In the genomic region with DNA sequence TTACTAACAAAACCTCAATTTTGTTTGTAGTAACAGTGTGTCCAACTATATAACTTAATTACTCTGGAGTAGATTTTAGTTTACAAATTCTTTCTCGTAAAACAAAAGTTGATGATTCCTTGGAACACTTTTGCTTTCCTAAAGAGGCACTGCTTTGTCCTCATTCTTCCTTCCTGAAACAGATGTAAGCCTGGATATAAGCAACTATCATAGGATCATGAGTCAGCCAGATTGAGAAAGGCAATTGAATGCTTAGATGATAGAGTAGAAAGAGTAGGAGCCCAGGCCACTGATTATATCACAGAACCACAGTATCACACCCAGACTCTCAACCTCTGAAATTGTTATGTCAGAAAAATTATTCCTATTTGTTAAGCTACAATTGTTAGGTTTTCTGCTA, we compare ENCODE assay signal across 28 cellular contexts.
A peak's percentile ranks its signal among the peaks of the same experiment; 100 is the strongest.
DNase-seq lines count a peak whose midpoint lies in the region; ATAC-seq, FAIRE-seq and TF ChIP-seq lines count a peak whose summit lies in the region.
"Had no signal": no experiment of that assay in that cellular context is flagged by ENCODE, and none has a peak within 500 bp of the region (broad histone marks: within the 10 kb centered on the region; RNA-seq: fewer than 3 reads in every experiment).

No MANE protein-coding gene starts in this region.

- in situ Hi-C loops in gastrocnemius medialis (cut with MboI; ENCODE audit: low sequenced_read_pairs in 4 of 4), result no loop called here

- TF ChIP-seq CTCF in bronchial epithelial cell (IDR thresholded peaks at IDR 0.05; ENCODE audit: insufficient read depth, low read length, severe bottlenecking) (no peak), fibroblast of mammary gland (conservative IDR thresholded peaks at IDR 0.05; ENCODE audit: control insufficient read depth, insufficient read depth, low read depth, low read length) (no peak), gastrocnemius medialis (IDR thresholded peaks at IDR 0.05 in 4 of 5, conservative IDR thresholded peaks at IDR 0.05 in 1 of 5) (no peak), tibial nerve (IDR thresholded peaks at IDR 0.05) (no peak)

- peak; percentile 94 for DNase-seq in COLO829 (ENCODE audit: low spot score)
- DNase-seq in M059J (ENCODE audit: low read depth), result peak; percentile 63
- DNase-seq in bronchial epithelial cell (ENCODE audit: low read depth), result peak; percentile 47
- DNase-seq in fibroblast of mammary gland (ENCODE audit: low read depth), result peak; percentile 10
- no peak for DNase-seq in gastrocnemius medialis
- no peak for DNase-seq in tibial nerve (ENCODE audit: low spot score in 2 of 2)
- DNase-seq in cerebellar nuclear complex (lab: John Stamatoyannopoulos, UW), result no peak
- DNase-seq: activated CD4-positive, alpha-beta memory T cell treated with anti-CD3 and anti-CD28 coated beads for 36 hours; activated effector memory CD4-positive, alpha-beta T cell treated with anti-CD3 and anti-CD28 coated beads, Interleukin-2, amount 50 U/mL, for 16 hours; BE2C; caudate nucleus; DMS79 treated with DMSO at 0.1 percent for 48 hours; GM23248; heart left ventricle; left lung; midbrain; NCI-H2171; NCI-H526; ovary; right lobe of liver; stimulated activated CD8-positive, alpha-beta memory T cell treated with anti-CD3 and anti-CD28 coated beads, Interleukin-4, amount 100 ng/mL, for 48 hours; substantia nigra; T1000 had no signal

- H3K27me3 ChIP-seq in bronchial epithelial cell (ENCODE audit: control insufficient read depth, insufficient read depth, low read length) (no peaks in the 10 kb centered on the region), gastrocnemius medialis (no peaks in the 10 kb centered on the region), tibial nerve (no peaks in the 10 kb centered on the region)
- H3K27me3 ChIP-seq: BE2C, heart left ventricle, left lung, ovary, right lobe of liver had no signal

- no peak for TF ChIP-seq POLR2A in gastrocnemius medialis (IDR thresholded peaks at IDR 0.05)
- no peak for TF ChIP-seq POLR2A in tibial nerve (IDR thresholded peaks at IDR 0.05)

- H3K4me3 ChIP-seq in bronchial epithelial cell (ENCODE audit: low read depth, low read length) (no peak overlapping the region), fibroblast of mammary gland (ENCODE audit: control insufficient read depth, low read depth, low read length) (no peak overlapping the region), gastrocnemius medialis (no peak overlapping the region), tibial nerve (no peak overlapping the region)
- H3K4me3 ChIP-seq: GM23248, heart left ventricle, left lung, ovary, right lobe of liver had no signal

- 47 to 68% methylated on average over 1 of the region's 1 CpG for WGBS in tibial nerve, 2 donors

- ATAC-seq in gastrocnemius medialis, result no peak
- no peak for ATAC-seq in GM21825 (IDR thresholded peaks at IDR 0.05; ENCODE audit: unreplicated experiment)
- ATAC-seq: esophagus mucosa, heart left ventricle, left lung, right lobe of liver had no signal

- intact Hi-C loops in gastrocnemius medialis (cut with DNase I; ENCODE audit: low total_unique reads), result no loop called here

- no peaks in the 10 kb centered on the region for H3K36me3 ChIP-seq in bronchial epithelial cell (ENCODE audit: control insufficient read depth, insufficient read depth, low read length)
- no peaks in the 10 kb centered on the region for H3K36me3 ChIP-seq in gastrocnemius medialis
- no peaks in the 10 kb centered on the region for H3K36me3 ChIP-seq in tibial nerve
- H3K36me3 ChIP-seq: BE2C, heart left ventricle, left lung, ovary, right lobe of liver had no signal

- TF ChIP-seq EP300 in tibial nerve (IDR thresholded peaks at IDR 0.05), result no peak

- H3K27ac ChIP-seq in gastrocnemius medialis (no peak overlapping the region), tibial nerve (no peak overlapping the region)
- H3K27ac ChIP-seq: GM23248, heart left ventricle, left lung, ovary, right lobe of liver, RWPE1 had no signal

- no peak for FAIRE-seq in bronchial epithelial cell (lab: Jason Lieb, UNC)
- FAIRE-seq: GM12891, urothelium cell line had no signal

- no peaks in the 10 kb centered on the region for H3K9me3 ChIP-seq in gastrocnemius medialis
- H3K9me3 ChIP-seq in tibial nerve, result peaks cover 0 to 19% (median 0%) of the 10 kb centered on the region in 4 donors
- H3K9me3 ChIP-seq: BE2C, ovary, right lobe of liver had no signal

- H3K4me1 ChIP-seq in gastrocnemius medialis (no peaks in the 10 kb centered on the region), tibial nerve (no peaks in the 10 kb centered on the region)
- H3K4me1 ChIP-seq: BE2C, heart left ventricle, left lung, right lobe of liver had no signal

Comparison
In these comparisons a context has a peak if more than half of its experiments do, and no peak if none do; other contexts are left out.
1. DNase-seq: peak in COLO829 (single experiment), M059J (single experiment), bronchial epithelial cell (single experiment) and fibroblast of mammary gland (single experiment); none in gastrocnemius medialis (0 of 2), tibial nerve (0 of 2) and cerebellar nuclear complex (0 of 2).